16 cellular contexts compared by ENCODE assay signal in genomic region chr9:15696979-15697378, GRCh38.
A peak's percentile ranks its signal among the peaks of the same experiment; 100 is the strongest.
DNase-seq lines count a peak whose midpoint lies in the region; FAIRE-seq and TF ChIP-seq lines count a peak whose summit lies in the region.
"Had no signal": no experiment of that assay in that cellular context is flagged by ENCODE, and none has a peak within 500 bp of the region (broad histone marks: within the 10 kb centered on the region; RNA-seq: fewer than 3 reads in every experiment).

No MANE protein-coding gene starts in this region.

- dilution Hi-C loops in mammary epithelial cell (cut with HindIII; ENCODE audit: low sequenced_read_pairs): no loop called here

- 100% methylated on average over 1 of the region's 1 CpG for WGBS in mammary epithelial cell (ENCODE audit: low coverage, missing lambda C conversion rate)
- WGBS in adrenal gland, 4 donors: 45 to 72% (median 52%) methylated on average over 1 of the region's 1 CpG

- no peak overlapping the region for H3K4me2 ChIP-seq in mammary epithelial cell (ENCODE audit: insufficient read depth, low read depth, low read length)
- H3K4me2 ChIP-seq: hepatocyte had no signal

- no peak for TF ChIP-seq POLR2A in adrenal gland (IDR thresholded peaks at IDR 0.05)

- FAIRE-seq in HTR-8/SVneo (lab: Jason Lieb, UNC): no peak

- H3K27me3 ChIP-seq in mammary epithelial cell (ENCODE audit: insufficient read depth, low read length) (no peaks in the 10 kb centered on the region), adrenal gland (no peaks in the 10 kb centered on the region), left ventricle myocardium inferior (ENCODE audit: low read depth) (no peaks in the 10 kb centered on the region)
- H3K27me3 ChIP-seq: hepatocyte, sigmoid colon had no signal

- DNase-seq in Daoy (ENCODE audit: low read depth) (peak; percentile 1), HTR-8/SVneo (ENCODE audit: insufficient read length, low spot score) (peak; percentile 2), mammary epithelial cell (no peak), myocyte (ENCODE audit: low read depth) (peak; percentile 9), adrenal gland (no peak), left ventricle myocardium inferior (no peak), D341Med (ENCODE audit: low spot score) (no peak)
- DNase-seq in stimulated activated CD4-positive, alpha-beta T cell treated with anti-CD3 and anti-CD28 coated beads, Interleukin-2, amount 100 ng/mL, for 48 hours: no peak
- DNase-seq: activated CD8-positive, alpha-beta memory T cell treated with anti-CD3 and anti-CD28 coated beads, Interleukin-2, amount 50 U/mL, for 48 hours; CD4-positive, alpha-beta T cell; left ventricle myocardium superior; NCI-H2107; nephron progenitor cell; sigmoid colon had no signal

- intact Hi-C loops in mammary epithelial cell (cut with micrococcal nuclease): loop anchor here (1.0 kb wide), 1 partner anchor 38 kb away; no protein-coding TSS in a partner anchor
- intact Hi-C loops in adrenal gland (cut with DNase I): no loop called here
- intact Hi-C loops in left ventricle myocardium inferior (cut with micrococcal nuclease): no loop called here

- peaks cover 9% of the 10 kb centered on the region for H3K4me1 ChIP-seq in mammary epithelial cell (ENCODE audit: insufficient read depth, low read length)
- H3K4me1 ChIP-seq in adrenal gland (replicated peaks in 1 of 2): no peaks in the 10 kb centered on the region
- no peaks in the 10 kb centered on the region for H3K4me1 ChIP-seq in left ventricle myocardium inferior
- H3K4me1 ChIP-seq: sigmoid colon had no signal

- BruUV-seq in mammary epithelial cell (replicated peaks; lab: Mats Ljungman, UMichigan): TSS peak; percentile 81

- TF ChIP-seq CTCF in mammary epithelial cell (conservative IDR thresholded peaks at IDR 0.05 in 1 of 2, IDR thresholded peaks at IDR 0.05 in 1 of 2; ENCODE audit: extremely low read depth in 1 of 2, insufficient read depth in 1 of 2, low read depth in 1 of 2, low read length in 2 of 2): no peak
- TF ChIP-seq CTCF in adrenal gland (IDR thresholded peaks at IDR 0.05): no peak
- TF ChIP-seq CTCF in left ventricle myocardium inferior (IDR thresholded peaks at IDR 0.05; ENCODE audit: borderline replicate concordance): no peak

- H3K4me3 ChIP-seq in mammary epithelial cell (replicated peaks in 1 of 3; ENCODE audit: insufficient read depth in 1 of 3, low read depth in 2 of 3, low read length in 3 of 3): no peak overlapping the region
- H3K4me3 ChIP-seq in adrenal gland: no peak overlapping the region
- H3K4me3 ChIP-seq in left ventricle myocardium inferior: no peak overlapping the region
- H3K4me3 ChIP-seq: hepatocyte, sigmoid colon had no signal

- H3K27ac ChIP-seq in mammary epithelial cell (ENCODE audit: insufficient read depth, low read depth, low read length): no peak overlapping the region
- H3K27ac ChIP-seq in adrenal gland: no peak overlapping the region
- no peak overlapping the region for H3K27ac ChIP-seq in left ventricle myocardium inferior (replicated peaks)
- H3K27ac ChIP-seq: hepatocyte, HL-60, sigmoid colon had no signal

- H3K36me3 ChIP-seq in mammary epithelial cell (ENCODE audit: insufficient read depth, low read length) (no peaks in the 10 kb centered on the region), adrenal gland (replicated peaks in 1 of 2) (no peaks in the 10 kb centered on the region), left ventricle myocardium inferior (no peaks in the 10 kb centered on the region)
- H3K36me3 ChIP-seq: sigmoid colon had no signal

- no peaks in the 10 kb centered on the region for H4K20me1 ChIP-seq in mammary epithelial cell (ENCODE audit: insufficient read depth, low read length)

- no peak overlapping the region for H2AFZ ChIP-seq in mammary epithelial cell (ENCODE audit: low read depth, low read length)
- H2AFZ ChIP-seq: hepatocyte had no signal

- no peak overlapping the region for H3K9ac ChIP-seq in mammary epithelial cell (ENCODE audit: insufficient read depth, low read length)

- H3K9me3 ChIP-seq in mammary epithelial cell (replicated peaks; ENCODE audit: insufficient read depth, low read length): no peaks in the 10 kb centered on the region
- H3K9me3 ChIP-seq in adrenal gland (replicated peaks in 1 of 3): no peaks in the 10 kb centered on the region
- peaks cover 7% of the 10 kb centered on the region for H3K9me3 ChIP-seq in left ventricle myocardium inferior (replicated peaks)
- H3K9me3 ChIP-seq: sigmoid colon had no signal

- H3K79me2 ChIP-seq in mammary epithelial cell (ENCODE audit: insufficient read depth, low read length): no peaks in the 10 kb centered on the region
- H3K79me2 ChIP-seq: hepatocyte had no signal

- CTCF ChIA-PET in mammary epithelial cell (lab: Charles Lee; ENCODE audit: low non-redundant PET): no interaction called here

- in situ Hi-C loops in mammary epithelial cell (cut with MboI; ENCODE audit: low sequenced_read_pairs in 2 of 2): no loop called here

Comparison
In these comparisons a context has a peak if more than half of its experiments do, and no peak if none do; other contexts are left out.
1. DNase-seq: peak in Daoy (single experiment), HTR-8/SVneo (single experiment) and myocyte (single experiment); none in mammary epithelial cell (single experiment), adrenal gland (0 of 7), left ventricle myocardium inferior (single experiment), D341Med (single experiment) and stimulated activated CD4-positive, alpha-beta T cell treated with anti-CD3 and anti-CD28 coated beads, Interleukin-2, amount 100 ng/mL, for 48 hours (0 of 2).